ENCODE assay signal across 24 cellular contexts in the genomic region with DNA sequence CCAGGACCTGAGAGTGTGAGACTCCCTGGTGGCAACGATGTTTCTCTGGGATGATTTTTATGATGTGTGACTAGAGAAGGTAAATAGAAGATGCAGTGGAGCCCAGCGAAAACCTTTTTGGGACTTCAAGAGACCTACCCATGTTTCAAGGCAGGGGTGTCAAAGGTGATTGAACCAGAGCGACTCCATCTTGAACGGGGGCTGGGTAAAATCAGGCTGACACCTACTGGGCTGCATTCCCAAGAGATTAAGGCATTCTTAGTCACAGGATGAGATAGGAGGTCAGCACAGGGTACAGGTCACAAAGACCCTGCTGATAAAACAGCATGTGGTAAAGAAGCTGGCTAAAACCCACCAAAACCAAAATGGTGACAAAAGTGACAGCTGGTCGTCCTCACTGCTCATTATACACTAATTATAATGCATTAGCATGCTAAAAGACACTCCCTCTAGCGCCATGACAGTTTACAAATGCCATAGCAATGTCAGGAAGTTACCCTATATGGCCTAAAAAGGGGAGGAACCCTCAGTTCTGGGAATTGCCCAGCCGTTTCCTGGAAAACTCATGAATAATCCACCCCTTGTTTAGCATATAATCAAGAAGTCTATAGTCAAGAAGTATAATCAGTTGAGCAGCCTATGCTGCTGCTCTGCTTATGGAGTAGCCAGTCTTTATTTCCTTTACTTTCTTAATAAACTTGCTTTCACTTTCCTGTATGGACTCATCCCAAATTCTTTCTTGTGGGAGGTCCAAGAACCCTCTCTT.
A peak's percentile ranks its signal among the peaks of the same experiment; 100 is the strongest.
DNase-seq lines count a peak whose midpoint lies in the region; ATAC-seq and TF ChIP-seq lines count a peak whose summit lies in the region.
"Had no signal": no experiment of that assay in that cellular context is flagged by ENCODE, and none has a peak within 500 bp of the region (broad histone marks: within the 10 kb centered on the region; RNA-seq: fewer than 3 reads in every experiment).

No MANE protein-coding gene starts in this region.

- H3K9me3 ChIP-seq in right atrium auricular region (no peaks in the 10 kb centered on the region), stomach (no peaks in the 10 kb centered on the region)
- H3K9me3 ChIP-seq: A549; BLaER1 treated with 17β-estradiol and CSF1 and Interleukin-3, amounts not matched to agents 10 nM and 100 nM; colonic mucosa; right lobe of liver; upper lobe of right lung had no signal

- H3K56ac ChIP-seq in mesendoderm (ENCODE audit: low read length): peak overlapping the region; percentile 22

- peak overlapping the region; percentile 64 for H2AK5ac ChIP-seq in mesendoderm (ENCODE audit: low read length)

- peak overlapping the region; percentile 88 for H3K18ac ChIP-seq in mesendoderm (ENCODE audit: low read length)

- no peak for TF ChIP-seq EP300 in stomach (IDR thresholded peaks at IDR 0.05)

- DNase-seq in right atrium auricular region (ENCODE audit: low spot score) (no peak), left cardiac atrium (no peak), mesendoderm (peak; percentile 95), stomach (no peak)
- DNase-seq in central memory CD4-positive, alpha-beta T cell: no peak
- DNase-seq: activated CD4-positive, alpha-beta memory T cell treated with anti-CD3 and anti-CD28 coated beads for 36 hours; activated naive CD4-positive, alpha-beta T cell; activated T-cell treated with anti-CD3 and anti-CD28 coated beads, Interleukin-2, amount 50 U/mL, for 1 hour; aorta; colonic mucosa; foreskin melanocyte; GM23248; NCI-H524 treated with DMSO at 0.1 percent for 48 hours; right lobe of liver; T-helper 1 cell; upper lobe of right lung had no signal

- H3K79me1 ChIP-seq in mesendoderm (ENCODE audit: low read length): no peaks in the 10 kb centered on the region

- peak overlapping the region; percentile 10 to 33 for H3K27ac ChIP-seq in right atrium auricular region
- H3K27ac ChIP-seq in cingulate gyrus (ENCODE audit: low read depth, low read length): peak overlapping the region; percentile 55
- H3K27ac ChIP-seq in mesendoderm (ENCODE audit: low read depth, low read length): peak overlapping the region; percentile 5
- H3K27ac ChIP-seq in stomach: no peak overlapping the region
- H3K27ac ChIP-seq: A549; BLaER1 treated with 17β-estradiol and CSF1 and Interleukin-3, amounts not matched to agents 10 nM and 100 nM; colonic mucosa; GM23248; right lobe of liver; upper lobe of right lung; VCaP had no signal

- H3K4me1 ChIP-seq in right atrium auricular region (peaks cover 0 to 35% of the 10 kb centered on the region in 2 donors), mesendoderm (ENCODE audit: control insufficient read depth, low read depth, low read length) (peaks cover 16% of the 10 kb centered on the region), stomach (peaks cover 0 to 4% (median 3%) of the 10 kb centered on the region in 4 donors)
- H3K4me1 ChIP-seq: A549; BLaER1 treated with 17β-estradiol and CSF1 and Interleukin-3, amounts not matched to agents 10 nM and 100 nM; colonic mucosa; upper lobe of right lung had no signal

- intact Hi-C loops in left cardiac atrium (cut with DNase I) (no loop called here), stomach (cut with DNase I; ENCODE audit: low total_unique reads) (no loop called here)

- H3K4me2 ChIP-seq in mesendoderm (ENCODE audit: low read length): no peak overlapping the region
- H3K4me2 ChIP-seq: A549; BLaER1 treated with 17β-estradiol and CSF1 and Interleukin-3, amounts not matched to agents 10 nM and 100 nM had no signal

- no peak overlapping the region for H3K4ac ChIP-seq in mesendoderm (ENCODE audit: low read depth, low read length)

- no peak overlapping the region for H3K9ac ChIP-seq in mesendoderm (ENCODE audit: low read length)
- H3K9ac ChIP-seq: BLaER1 treated with 17β-estradiol and CSF1 and Interleukin-3, amounts not matched to agents 10 nM and 100 nM; GM23248 had no signal

- no CpG with 5 or more reads among the region's 7 CpGs for WGBS in mesendoderm (ENCODE audit: extremely low coverage, insufficient coverage, low lambda C conversion rate)
- WGBS in stomach, 5 donors: 60 to 74% (median 70%) methylated on average over 7 of the region's 7 CpGs

- peak overlapping the region; percentile 0 for H4K8ac ChIP-seq in mesendoderm (ENCODE audit: low read depth, low read length)

- H3K27me3 ChIP-seq in right atrium auricular region: no peaks in the 10 kb centered on the region
- H3K27me3 ChIP-seq in mesendoderm (ENCODE audit: insufficient read depth, low read length, poor library complexity): no peaks in the 10 kb centered on the region
- peaks cover 0 to 19% (median 0%) of the 10 kb centered on the region in 3 donors for H3K27me3 ChIP-seq in stomach
- H3K27me3 ChIP-seq: BLaER1 treated with 17β-estradiol and CSF1 and Interleukin-3, amounts not matched to agents 10 nM and 100 nM; colonic mucosa; right lobe of liver had no signal

- no peak for TF ChIP-seq POLR2A in stomach (IDR thresholded peaks at IDR 0.05)

- H2BK5ac ChIP-seq in mesendoderm (ENCODE audit: low read length): peak overlapping the region; percentile 78

- H3K36me3 ChIP-seq in right atrium auricular region (no peaks in the 10 kb centered on the region), mesendoderm (ENCODE audit: control insufficient read depth, insufficient read depth, low read length) (no peaks in the 10 kb centered on the region), stomach (no peaks in the 10 kb centered on the region)
- H3K36me3 ChIP-seq: BLaER1 treated with 17β-estradiol and CSF1 and Interleukin-3, amounts not matched to agents 10 nM and 100 nM; colonic mucosa; right lobe of liver; upper lobe of right lung had no signal

- H3K79me2 ChIP-seq in mesendoderm (ENCODE audit: control insufficient read depth, insufficient read depth, low read length): no peaks in the 10 kb centered on the region

- H2BK120ac ChIP-seq in mesendoderm (ENCODE audit: low read depth, low read length): peak overlapping the region; percentile 16

- H3K23ac ChIP-seq in mesendoderm (ENCODE audit: low read length): no peak overlapping the region

- H4K5ac ChIP-seq in mesendoderm (ENCODE audit: low read length): no peak overlapping the region

- TF ChIP-seq CTCF in right atrium auricular region (IDR thresholded peaks at IDR 0.05) (no peak), stomach (IDR thresholded peaks at IDR 0.05) (no peak)

- H3K4me3 ChIP-seq in right atrium auricular region: no peak overlapping the region
- no peak overlapping the region for H3K4me3 ChIP-seq in mesendoderm (ENCODE audit: low read length)
- H3K4me3 ChIP-seq in stomach: no peak overlapping the region
- H3K4me3 ChIP-seq: A549; BLaER1 treated with 17β-estradiol and CSF1 and Interleukin-3, amounts not matched to agents 10 nM and 100 nM; colonic mucosa; GM23248; right lobe of liver; upper lobe of right lung had no signal

- no peak overlapping the region for H2BK15ac ChIP-seq in mesendoderm (replicated peaks; ENCODE audit: low read depth)

- ATAC-seq in left cardiac atrium (no peak), HG02763 (IDR thresholded peaks at IDR 0.05; ENCODE audit: unreplicated experiment) (no peak), HG03460 (IDR thresholded peaks at IDR 0.05; ENCODE audit: unreplicated experiment) (no peak)
- ATAC-seq: A549; left lobe of liver; right lobe of liver; stimulated activated memory B cell treated with anti-CD40 and anti-IgM and Interleukin-4, amounts not matched to agents 10 μg/mL and 1 μg/mL and 100 μg/mL, for 72 hours; upper lobe of right lung had no signal

Comparison
In these comparisons a context has a peak if more than half of its experiments do, and no peak if none do; other contexts are left out.
1. H3K27ac ChIP-seq: peak in right atrium auricular region (2 of 2), cingulate gyrus (single experiment) and mesendoderm (single experiment); none in stomach (0 of 5).